In the genomic region with DNA sequence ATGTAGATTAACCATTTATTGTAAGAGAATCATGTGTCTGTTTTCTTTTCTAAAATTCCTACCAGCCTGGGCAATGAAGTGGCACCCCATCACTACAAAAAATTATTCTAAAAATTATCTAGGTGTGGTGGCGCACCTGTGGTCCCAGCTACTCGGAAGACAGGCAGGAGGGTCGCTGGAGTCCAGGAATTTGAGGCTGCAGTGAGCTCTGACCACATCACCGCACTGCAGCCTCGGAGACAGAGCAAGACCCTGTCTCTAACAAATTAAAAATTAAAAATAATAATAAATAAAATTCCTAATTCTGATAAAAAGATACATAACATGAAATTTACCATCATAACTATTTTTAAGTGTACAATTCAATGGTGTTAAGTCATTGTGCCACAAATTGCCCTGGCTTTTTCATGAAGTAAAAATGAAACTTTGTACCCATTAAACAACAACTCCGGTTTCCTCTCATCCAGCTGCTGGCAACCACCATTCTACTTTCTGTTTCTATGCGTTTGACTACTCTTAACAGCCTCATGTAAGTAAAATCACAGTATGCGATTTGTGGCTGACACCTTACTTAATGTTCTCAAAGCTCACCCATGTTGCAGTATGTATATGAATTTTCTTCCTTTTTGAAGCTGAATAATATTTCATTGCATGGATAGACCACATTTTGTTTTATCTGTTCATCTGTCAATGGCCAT, we compare ENCODE assay signal across 9 cellular contexts. TPM values are rescaled to one million over a fixed set of nuclear protein-coding genes. Genes with fewer than 3 reads are reported as not detected.
DNase-seq lines count a peak whose midpoint lies in the region; ATAC-seq, FAIRE-seq and TF ChIP-seq lines count a peak whose summit lies in the region.
"Had no signal": no experiment of that assay in that cellular context is flagged by ENCODE, and none has a peak within 500 bp of the region (broad histone marks: within the 10 kb centered on the region; RNA-seq: fewer than 3 reads in every experiment).

No MANE protein-coding gene starts in this region.

- POLR2A ChIA-PET in GM12878 (lab: Charles Lee) = interaction anchor here (1.1 to 2.0 kb wide), 4 partner anchors 20 to 54 kb away, joined by 3 to 5 read pairs (median 4); no protein-coding TSS in a partner anchor
- POLR2A ChIA-PET in PC-3 (lab: Charles Lee; ENCODE audit: unreplicated experiment) = no interaction called here

- H3K9me2 ChIP-seq in PC-3 (replicated peaks; ENCODE audit: low read length) = no peaks in the 10 kb centered on the region

- peaks cover 13% of the 10 kb centered on the region for H3K4me1 ChIP-seq in GM12878 (ENCODE audit: control insufficient read depth, insufficient read depth, low read length)
- H3K4me1 ChIP-seq in PC-3 (ENCODE audit: insufficient read depth, low read length) = no peaks in the 10 kb centered on the region

- H3K9ac ChIP-seq in GM12878 (ENCODE audit: control insufficient read depth, insufficient read depth, low read length) (no peak overlapping the region), PC-3 (ENCODE audit: low read length) (no peak overlapping the region)

- DNase-seq in GM12892 (ENCODE audit: insufficient read length) (peak; percentile 37), GM12878 (ENCODE audit: low read depth, low spot score) (peak; percentile 88), PC-3 (no peak), NCI-H2196 treated with DMSO at 0.1 percent for 48 hours (lab: John Stamatoyannopoulos, UW; ENCODE audit: unreplicated experiment) (no peak), cerebellar cortex (ENCODE audit: low spot score) (no peak), posterior vena cava (ENCODE audit: low spot score) (no peak)
- DNase-seq: T-helper 9 cell had no signal

- H3K4me2 ChIP-seq in GM12878 (ENCODE audit: control insufficient read depth, insufficient read depth) (peak overlapping the region; percentile 67), PC-3 (ENCODE audit: low read length) (no peak overlapping the region)

- peak overlapping the region; percentile 25; the same call in 1 of the 2 replicates for H3K27ac ChIP-seq in GM12878 (ENCODE audit: control insufficient read depth, insufficient read depth)
- H3K27ac ChIP-seq in PC-3 (ENCODE audit: low read length) = no peak overlapping the region

- CTCF ChIA-PET in GM12878 (lab: Yijun Ruan, JAX) = interaction anchor here (0.8 to 3.1 kb wide), 15 partner anchors 12 to 126 kb away, joined by 3 to 10 read pairs (median 4); no protein-coding TSS in a partner anchor
- CTCF ChIA-PET in PC-3 (lab: Charles Lee) = no interaction called here

- intact Hi-C loops in GM12878 (cut with micrococcal nuclease; ENCODE audit: unreplicated experiment) (loop anchor here (5.0 kb wide), 1 partner anchor 50 kb away; no protein-coding TSS in a partner anchor), PC-3 (cut with micrococcal nuclease) (no loop called here), posterior vena cava (cut with DNase I) (no loop called here)

- peak; percentile 95 for FAIRE-seq in GM12892 (lab: Jason Lieb, UNC)
- peak; percentile 84 for FAIRE-seq in GM12878 (lab: Jason Lieb, UNC)

- no peaks in the 10 kb centered on the region for H3K36me3 ChIP-seq in GM12878 (ENCODE audit: control insufficient read depth in 2 of 2, insufficient read depth in 2 of 2, low read length in 1 of 2)
- H3K36me3 ChIP-seq in PC-3 (ENCODE audit: low read depth, low read length) = no peaks in the 10 kb centered on the region

- no peaks in the 10 kb centered on the region for H3K27me3 ChIP-seq in GM12878 (replicated peaks in 1 of 2; ENCODE audit: control insufficient read depth in 2 of 2, insufficient read depth in 2 of 2, low read length in 1 of 2)
- no peaks in the 10 kb centered on the region for H3K27me3 ChIP-seq in PC-3 (ENCODE audit: low read length)

- TF ChIP-seq CTCF in GM12878 (IDR thresholded peaks at IDR 0.05 in 2 of 3, conservative IDR thresholded peaks at IDR 0.05 in 1 of 3; ENCODE audit: control insufficient read depth in 2 of 3, extremely low read depth in 1 of 3, insufficient read depth in 1 of 3, low read depth in 3 of 3, low read length in 3 of 3) = no peak
- TF ChIP-seq CTCF in PC-3 (conservative IDR thresholded peaks at IDR 0.05; ENCODE audit: low read depth, low read length) = no peak

- H3K9me3 ChIP-seq in GM12878 (replicated peaks; ENCODE audit: control insufficient read depth, insufficient read depth, low read length) (no peaks in the 10 kb centered on the region), PC-3 (ENCODE audit: low read length) (no peaks in the 10 kb centered on the region)

- in situ Hi-C loops in GM12878 (cut with MboI) = no loop called here

- peak; percentile 66 to 73; a peak in 3 of 4 replicates for TF ChIP-seq EP300 in GM12878 (IDR thresholded peaks at IDR 0.05; ENCODE audit: borderline replicate concordance in 1 of 2, control insufficient read depth in 1 of 2, low read depth in 2 of 2, low read length in 2 of 2)

- H3K79me2 ChIP-seq in GM12878 (ENCODE audit: control insufficient read depth, insufficient read depth, low read length) (no peaks in the 10 kb centered on the region), PC-3 (ENCODE audit: low read length) (no peaks in the 10 kb centered on the region)

- no peak for TF ChIP-seq RAD21 in GM12878 (IDR thresholded peaks at IDR 0.05; ENCODE audit: insufficient read depth, low read depth, low read length)

- no TSS peak for BruUV-seq in GM12878 (replicated peaks; lab: Mats Ljungman, UMichigan)
- no TSS peak for BruUV-seq in PC-3 (replicated peaks; lab: Mats Ljungman, UMichigan)

- ATAC-seq in GM21367 (IDR thresholded peaks at IDR 0.05; ENCODE audit: unreplicated experiment) (peak; percentile 97), HG03442 (IDR thresholded peaks at IDR 0.05; ENCODE audit: unreplicated experiment) (peak; percentile 98), GM12878 (peak; percentile 100), PC-3 (no peak)

- SMC1A ChIA-PET in GM12878 (lab: Charles Lee; ENCODE audit: uncharacterized antibody, unreplicated experiment) = interaction anchor here (0.8 to 3.5 kb wide), 19 partner anchors 10 to 125 kb away, joined by 3 to 25 read pairs (median 4); partner anchors contain the start of gene USP6NL

- RAD21 ChIA-PET in GM12878 (lab: Charles Lee; ENCODE audit: unreplicated experiment) = interaction anchor here (0.9 to 2.2 kb wide), 9 partner anchors 22 to 93 kb away, joined by 3 to 11 read pairs (median 4); no protein-coding TSS in a partner anchor

- no peaks in the 10 kb centered on the region for H3F3A ChIP-seq in PC-3 (ENCODE audit: low read length, unreplicated experiment)

- H2AFZ ChIP-seq in GM12878 (ENCODE audit: control insufficient read depth, low read depth, low read length) (no peak overlapping the region), PC-3 (ENCODE audit: low read length) (no peak overlapping the region)

- TF ChIP-seq POLR2A in GM12892 (IDR thresholded peaks at IDR 0.05; ENCODE audit: low read depth, low read length) = no peak
- no peak for TF ChIP-seq POLR2A in GM12878 (IDR thresholded peaks at IDR 0.05; ENCODE audit: low read depth, low read length)

- no peaks in the 10 kb centered on the region for H4K20me1 ChIP-seq in GM12878 (ENCODE audit: control insufficient read depth, insufficient read depth)
- H4K20me1 ChIP-seq in PC-3 (ENCODE audit: low read length) = no peaks in the 10 kb centered on the region

- H3K4me3 ChIP-seq in GM12878 (no peak overlapping the region), PC-3 (ENCODE audit: low read length) (no peak overlapping the region)

- 2% methylated on average over 8 of the region's 8 CpGs for WGBS in GM12878 (ENCODE audit: insufficient coverage, insufficient replicate concordance, low lambda C conversion rate, missing lambda C conversion rate)

TF ChIP-seq in GM12878, 131 proteins besides CTCF, POLR2A, EP300 and RAD21 (continues in another document):
- peak; percentile 71 for TF ChIP-seq IRF4 (IDR thresholded peaks at IDR 0.05; ENCODE audit: low read depth, low read length)
- 0 out of 2 replicates have a peak, but pooled peaks have one; percentile 5 for TF ChIP-seq SPI1 (IDR thresholded peaks at IDR 0.05; ENCODE audit: borderline replicate concordance, insufficient read depth, low read depth, low read length)
- TF ChIP-seq TBL1XR1 (IDR thresholded peaks at IDR 0.05; ENCODE audit: low read depth, low read length) = peak; percentile 38; the same call in 1 of the 2 replicates
- TF ChIP-seq TCF3 (IDR thresholded peaks at IDR 0.05; ENCODE audit: borderline replicate concordance, insufficient read depth, low read depth, low read length) = peak; percentile 78; the same call in 1 of the 2 replicates
- TF ChIP-seq, protein P1, sequence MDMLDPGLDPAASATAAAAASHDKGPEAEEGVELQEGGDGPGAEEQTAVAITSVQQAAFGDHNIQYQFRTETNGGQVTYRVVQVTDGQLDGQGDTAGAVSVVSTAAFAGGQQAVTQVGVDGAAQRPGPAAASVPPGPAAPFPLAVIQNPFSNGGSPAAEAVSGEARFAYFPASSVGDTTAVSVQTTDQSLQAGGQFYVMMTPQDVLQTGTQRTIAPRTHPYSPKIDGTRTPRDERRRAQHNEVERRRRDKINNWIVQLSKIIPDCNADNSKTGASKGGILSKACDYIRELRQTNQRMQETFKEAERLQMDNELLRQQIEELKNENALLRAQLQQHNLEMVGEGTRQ (IDR thresholded peaks at IDR 0.05; ENCODE audit: borderline replicate concordance, low read depth, low read length) = no peak
- TF ChIP-seq BHLHE40 (IDR thresholded peaks at IDR 0.05; ENCODE audit: borderline replicate concordance in 1 of 2, low read depth in 2 of 2, low read length in 1 of 2) = peak in 1 of 2 experiments; percentile 35; a peak in 2 of 4 replicates
- TF ChIP-seq MTA3 (IDR thresholded peaks at IDR 0.05; ENCODE audit: borderline replicate concordance, low read length) = peak; percentile 61; the same call in 1 of the 2 replicates
- TF ChIP-seq TARDBP (IDR thresholded peaks at IDR 0.05; ENCODE audit: borderline replicate concordance) = no peak

RNA-seq across cellular contexts. Expression of gene USP6NL, which starts 20.6 kb away (rescaled TPM):
- 10.6 TPM for polyA plus RNA-seq in GM12892 (2012; ENCODE audit: missing spikeins)
- total RNA-seq in GM12878 (2013; cell fraction: nucleolus; rRNA removed) = 37.0 and 39.1 TPM in 2 replicates
- total RNA-seq in GM12878 (2014; rRNA removed) (25.8 and 32.1 TPM in 2 replicates), GM12878 (2014; rRNA removed; fragmentation: Illumina TruSeq; extraction: Trizol) (21.7 and 22.2 TPM in 2 replicates), GM12878 (2021) (25.0 and 27.7 TPM in 2 replicates), PC-3 (2014; rRNA removed) (13.0 and 14.3 TPM in 2 replicates), posterior vena cava (10 to 100 TPM; 11.2 to 18.4 TPM)
- polyA plus RNA-seq in GM12878 (2011; ENCODE audit: low read depth) = 10.1 TPM
- polyA plus RNA-seq in GM12878 (2011; rRNA removed) (12.1 and 13.3 TPM in 2 replicates), GM12878 (2014; fragmentation: Illumina TruSeq; extraction: Trizol) (22.5 and 24.0 TPM in 2 replicates), GM12878 (2014; fragmentation: Nextera tagmentation; extraction: Ambion mirVana) (1 to 10 TPM; 4.0 to 6.5 TPM), GM12878 (2014; rRNA removed) (19.2 and 21.5 TPM in 2 replicates), GM12878 (2016; fragmentation: Nextera tagmentation; extraction: Ambion mirVana) (10 to 100 TPM; 12.5 to 14.9 TPM)
- polyA plus RNA-seq in GM12878 (2011; cell fraction: cytosol; rRNA removed) = 8.0 and 9.9 TPM in 2 replicates
- 9.6 and 12.0 TPM in 2 replicates for polyA plus RNA-seq in GM12878 (2011; cell fraction: nucleus; rRNA removed)
- polyA plus RNA-seq in GM12878 (2012) = 14.8 and 19.1 TPM in 2 replicates
- 12.3 and 14.9 TPM in 2 replicates for polyA minus RNA-seq in GM12878 (2011; rRNA and poly(A)+ RNA removed)
- polyA minus RNA-seq in GM12878 (2011; cell fraction: cytosol; rRNA and poly(A)+ RNA removed) = 4.0 and 5.9 TPM in 2 replicates
- 11.1 and 21.9 TPM in 2 replicates for polyA minus RNA-seq in GM12878 (2011; cell fraction: nucleus; rRNA and poly(A)+ RNA removed)

Comparison
In these comparisons a context has a peak if more than half of its experiments do, and no peak if none do; other contexts are left out.
1. DNase-seq: peak in GM12892 (single experiment) and GM12878 (single experiment); none in PC-3 (single experiment), NCI-H2196 treated with DMSO at 0.1 percent for 48 hours (single experiment), cerebellar cortex (single experiment) and posterior vena cava (single experiment).